Comparison of ENCODE assay signal across 1 cellular context in the genomic region with DNA sequence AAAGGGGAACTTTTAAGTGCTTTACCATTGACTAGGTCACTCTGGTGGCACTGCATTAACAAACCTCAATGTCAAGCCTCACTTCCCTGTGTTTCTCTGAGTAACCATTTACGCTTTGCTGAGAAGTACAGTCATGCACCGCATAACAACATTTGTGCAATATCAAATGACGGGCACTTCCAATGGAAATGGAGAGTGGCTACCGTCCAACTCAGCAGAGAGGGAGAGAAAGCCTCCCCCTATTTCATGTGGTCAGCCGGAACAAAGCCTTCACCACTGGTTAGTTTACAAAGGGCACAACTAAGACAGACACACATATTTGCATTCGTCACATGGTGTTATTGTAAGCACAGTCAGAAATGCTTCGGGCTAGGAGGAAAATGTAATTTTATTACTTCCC.
TF ChIP-seq lines count a peak whose summit lies in the region.

No MANE protein-coding gene starts in this region.

TF ChIP-seq in SK-N-SH, 30 proteins besides CTCF, POLR2A, EP300 and RAD21 (continued from another document):
- TF ChIP-seq, protein P1, sequence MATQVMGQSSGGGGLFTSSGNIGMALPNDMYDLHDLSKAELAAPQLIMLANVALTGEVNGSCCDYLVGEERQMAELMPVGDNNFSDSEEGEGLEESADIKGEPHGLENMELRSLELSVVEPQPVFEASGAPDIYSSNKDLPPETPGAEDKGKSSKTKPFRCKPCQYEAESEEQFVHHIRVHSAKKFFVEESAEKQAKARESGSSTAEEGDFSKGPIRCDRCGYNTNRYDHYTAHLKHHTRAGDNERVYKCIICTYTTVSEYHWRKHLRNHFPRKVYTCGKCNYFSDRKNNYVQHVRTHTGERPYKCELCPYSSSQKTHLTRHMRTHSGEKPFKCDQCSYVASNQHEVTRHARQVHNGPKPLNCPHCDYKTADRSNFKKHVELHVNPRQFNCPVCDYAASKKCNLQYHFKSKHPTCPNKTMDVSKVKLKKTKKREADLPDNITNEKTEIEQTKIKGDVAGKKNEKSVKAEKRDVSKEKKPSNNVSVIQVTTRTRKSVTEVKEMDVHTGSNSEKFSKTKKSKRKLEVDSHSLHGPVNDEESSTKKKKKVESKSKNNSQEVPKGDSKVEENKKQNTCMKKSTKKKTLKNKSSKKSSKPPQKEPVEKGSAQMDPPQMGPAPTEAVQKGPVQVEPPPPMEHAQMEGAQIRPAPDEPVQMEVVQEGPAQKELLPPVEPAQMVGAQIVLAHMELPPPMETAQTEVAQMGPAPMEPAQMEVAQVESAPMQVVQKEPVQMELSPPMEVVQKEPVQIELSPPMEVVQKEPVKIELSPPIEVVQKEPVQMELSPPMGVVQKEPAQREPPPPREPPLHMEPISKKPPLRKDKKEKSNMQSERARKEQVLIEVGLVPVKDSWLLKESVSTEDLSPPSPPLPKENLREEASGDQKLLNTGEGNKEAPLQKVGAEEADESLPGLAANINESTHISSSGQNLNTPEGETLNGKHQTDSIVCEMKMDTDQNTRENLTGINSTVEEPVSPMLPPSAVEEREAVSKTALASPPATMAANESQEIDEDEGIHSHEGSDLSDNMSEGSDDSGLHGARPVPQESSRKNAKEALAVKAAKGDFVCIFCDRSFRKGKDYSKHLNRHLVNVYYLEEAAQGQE (IDR thresholded peaks at IDR 0.05; ENCODE audit: low read depth, low read length): no peak
- TF ChIP-seq, protein P2, sequence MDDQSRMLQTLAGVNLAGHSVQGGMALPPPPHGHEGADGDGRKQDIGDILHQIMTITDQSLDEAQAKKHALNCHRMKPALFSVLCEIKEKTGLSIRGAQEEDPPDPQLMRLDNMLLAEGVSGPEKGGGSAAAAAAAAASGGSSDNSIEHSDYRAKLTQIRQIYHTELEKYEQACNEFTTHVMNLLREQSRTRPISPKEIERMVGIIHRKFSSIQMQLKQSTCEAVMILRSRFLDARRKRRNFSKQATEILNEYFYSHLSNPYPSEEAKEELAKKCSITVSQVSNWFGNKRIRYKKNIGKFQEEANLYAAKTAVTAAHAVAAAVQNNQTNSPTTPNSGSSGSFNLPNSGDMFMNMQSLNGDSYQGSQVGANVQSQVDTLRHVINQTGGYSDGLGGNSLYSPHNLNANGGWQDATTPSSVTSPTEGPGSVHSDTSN (IDR thresholded peaks at IDR 0.05): no peak
